In the genomic region with DNA sequence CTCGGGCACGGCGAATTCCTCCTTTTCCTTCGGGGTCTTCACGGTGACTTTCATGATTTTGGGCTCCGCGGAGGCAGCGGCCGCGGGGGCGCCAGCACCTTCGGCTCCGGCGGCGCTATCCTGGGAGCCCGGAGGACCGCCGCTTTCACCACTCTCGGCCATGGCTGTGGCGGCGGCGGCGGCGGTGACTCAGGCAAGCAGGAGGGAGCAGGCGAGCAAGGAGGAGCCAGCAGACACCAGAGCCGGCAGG, we compare ENCODE assay signal across 8 cellular contexts. TPM values are rescaled to one million over a fixed set of nuclear protein-coding genes. Genes with fewer than 3 reads are reported as not detected.
DNase-seq lines count a peak whose midpoint lies in the region; ATAC-seq and TF ChIP-seq lines count a peak whose summit lies in the region.

No MANE protein-coding gene starts in this region.

- intact Hi-C loops in CD8-positive, alpha-beta T cell (cut with DNase I, micrococcal nuclease): loop anchor here (2.0 to 5.0 kb wide), 4 partner anchors 15 to 213 kb away; a partner anchor contains a TSS
- intact Hi-C loops in natural killer cell (cut with micrococcal nuclease): loop anchor here (5.0 kb wide), 2 partner anchors 215 to 275 kb away; a partner anchor contains a TSS
- intact Hi-C loops in upper lobe of right lung (cut with DNase I): no loop called here

- no peaks in the 10 kb centered on the region for H3K27me3 ChIP-seq in CD8-positive, alpha-beta T cell (ENCODE audit: insufficient read depth, low read length)
- H3K27me3 ChIP-seq in WERI-Rb-1 (ENCODE audit: insufficient read depth, low read depth, severe bottlenecking): no peaks in the 10 kb centered on the region
- no peaks in the 10 kb centered on the region for H3K27me3 ChIP-seq in endocrine pancreas (ENCODE audit: control insufficient read depth, insufficient read depth, low read length)
- H3K27me3 ChIP-seq in upper lobe of right lung: no peaks in the 10 kb centered on the region

- no peaks in the 10 kb centered on the region for H3K9me3 Mint-ChIP-seq in CD8-positive, alpha-beta T cell
- H3K9me3 Mint-ChIP-seq in natural killer cell: no peaks in the 10 kb centered on the region

- peak overlapping the region; percentile 97 for H3K4me3 ChIP-seq in CD8-positive, alpha-beta T cell (ENCODE audit: low read depth, low read length)
- H3K4me3 ChIP-seq in WERI-Rb-1 (ENCODE audit: low read depth, low read length) (peak overlapping the region; percentile 88), endocrine pancreas (ENCODE audit: control insufficient read depth, insufficient read depth, low read length) (no peak overlapping the region), upper lobe of right lung (peak overlapping the region; percentile 74)

- H3K27ac Mint-ChIP-seq in CD8-positive, alpha-beta T cell: peak overlapping the region; percentile 100
- H3K27ac Mint-ChIP-seq in natural killer cell: peak overlapping the region; percentile 99 to 100

- no peaks in the 10 kb centered on the region for H3K36me3 ChIP-seq in CD8-positive, alpha-beta T cell (ENCODE audit: insufficient read depth, low read length)
- H3K36me3 ChIP-seq in WERI-Rb-1: peaks cover 14% of the 10 kb centered on the region
- no peaks in the 10 kb centered on the region for H3K36me3 ChIP-seq in endocrine pancreas (ENCODE audit: control insufficient read depth, insufficient read depth, low read length)
- H3K36me3 ChIP-seq in upper lobe of right lung: no peaks in the 10 kb centered on the region

- peak overlapping the region; percentile 90 for H3K9ac ChIP-seq in endocrine pancreas (ENCODE audit: control insufficient read depth, insufficient read depth, low read length)

- CTCF ChIA-PET in CD8-positive, alpha-beta T cell (lab: Charles Lee): interaction anchor here (0.8 to 5.6 kb wide), 7 partner anchors 16 to 87 kb away, joined by 3 to 19 read pairs (median 5); a partner anchor contains a TSS

- peaks cover 44% of the 10 kb centered on the region for H3K4me1 ChIP-seq in CD8-positive, alpha-beta T cell (ENCODE audit: insufficient read depth, low read length)
- peaks cover 9% of the 10 kb centered on the region for H3K4me1 ChIP-seq in endocrine pancreas (ENCODE audit: control insufficient read depth, insufficient read depth, low read length)
- H3K4me1 ChIP-seq in upper lobe of right lung: peaks cover 9% of the 10 kb centered on the region

- no peak for DNase-seq in CD8-positive, alpha-beta T cell
- DNase-seq in WERI-Rb-1 (no peak), natural killer cell (no peak), upper lobe of right lung (no peak), NCI-H128 (lab: John Stamatoyannopoulos, UW; ENCODE audit: unreplicated experiment) (no peak)

- no peaks in the 10 kb centered on the region for H3K9me3 ChIP-seq in CD8-positive, alpha-beta T cell (ENCODE audit: low read length)
- H3K9me3 ChIP-seq in WERI-Rb-1 (ENCODE audit: severe bottlenecking): no peaks in the 10 kb centered on the region
- H3K9me3 ChIP-seq in endocrine pancreas (ENCODE audit: control insufficient read depth, low read length): no peaks in the 10 kb centered on the region
- no peaks in the 10 kb centered on the region for H3K9me3 ChIP-seq in upper lobe of right lung

- peak overlapping the region; percentile 99 for H3K27ac ChIP-seq in CD8-positive, alpha-beta T cell (ENCODE audit: low read depth, low read length)
- H3K27ac ChIP-seq in WERI-Rb-1 (peak overlapping the region; percentile 100), upper lobe of right lung (peak overlapping the region; percentile 99)

- H3K4me1 Mint-ChIP-seq in CD8-positive, alpha-beta T cell (ENCODE audit: low read depth): peaks cover 47% of the 10 kb centered on the region
- peaks cover 31 to 35% of the 10 kb centered on the region in 2 donors for H3K4me1 Mint-ChIP-seq in natural killer cell

- TF ChIP-seq CTCF in CD8-positive, alpha-beta T cell (IDR thresholded peaks at IDR 0.05): no peak
- TF ChIP-seq CTCF in WERI-Rb-1 (IDR thresholded peaks at IDR 0.05; ENCODE audit: low read depth, low read length) (no peak), natural killer cell (IDR thresholded peaks at IDR 0.05) (no peak), upper lobe of right lung (IDR thresholded peaks at IDR 0.05) (no peak)

- H3K36me3 Mint-ChIP-seq in CD8-positive, alpha-beta T cell: peaks cover 31% of the 10 kb centered on the region
- no peaks in the 10 kb centered on the region for H3K36me3 Mint-ChIP-seq in natural killer cell

- POLR2A ChIA-PET in CD8-positive, alpha-beta T cell (lab: Charles Lee): interaction anchor here (0.9 to 3.4 kb wide), 14 partner anchors 7 to 272 kb away, joined by 3 to 20 read pairs (median 8); a partner anchor contains a TSS

- peak overlapping the region; percentile 85 for H3K4me3 Mint-ChIP-seq in CD8-positive, alpha-beta T cell
- H3K4me3 Mint-ChIP-seq in natural killer cell: peak overlapping the region; percentile 96

- ATAC-seq in CD8-positive, alpha-beta T cell: no peak
- peak; percentile 41 for ATAC-seq in GM19438 (IDR thresholded peaks at IDR 0.05; ENCODE audit: low read depth, unreplicated experiment)
- peak; percentile 34 for ATAC-seq in HG03457 (IDR thresholded peaks at IDR 0.05; ENCODE audit: unreplicated experiment)
- peak in 1 of 3 donors; percentile 67 for ATAC-seq in natural killer cell
- peak; percentile 86 for ATAC-seq in upper lobe of right lung

- no peaks in the 10 kb centered on the region for H3K27me3 Mint-ChIP-seq in CD8-positive, alpha-beta T cell (ENCODE audit: low read depth)
- H3K27me3 Mint-ChIP-seq in natural killer cell (ENCODE audit: low read depth in 2 of 2): peaks cover 0 to 2% of the 10 kb centered on the region in 2 donors

RNA-seq across cellular contexts. Expression of a gene that starts 0.3 kb away (rescaled TPM):
- 100 to 1,000 TPM; 163 to 169 TPM for total RNA-seq in CD8-positive, alpha-beta T cell
- total RNA-seq in natural killer cell: 100 to 1,000 TPM; 137 to 151 (median 141) TPM
- total RNA-seq in upper lobe of right lung: 93.7 TPM
